Comparison of ENCODE assay signal across 8 cellular contexts in genomic region chr1:33256335-33256700, GRCh38. TPM values are rescaled to one million over a fixed set of nuclear protein-coding genes. Genes with fewer than 3 reads are reported as not detected.
DNase-seq lines count a peak whose midpoint lies in the region; FAIRE-seq and TF ChIP-seq lines count a peak whose summit lies in the region.

Gene ZNF362, plus strand, starts transcription at chr1:33256492. Its CDS starts 14,083 bp downstream, at chr1:33270575.

- H3K4me3 Mint-ChIP-seq in activated CD4-positive, alpha-beta memory T cell treated with anti-CD3 and anti-CD28 coated beads, Interleukin-2, amount 10 ng/mL, durations not matched to agents 7 days and 5 days = peak within 1 kb of the TSS; percentile 98

- TF ChIP-seq RAD21 in liver (IDR thresholded peaks at IDR 0.05) = no peak

- H3K9ac ChIP-seq in duodenal mucosa (ENCODE audit: low read depth in 1 of 2, low read length in 2 of 2) (peak within 1 kb of the TSS; percentile 74 to 81), liver (ENCODE audit: low read depth in 1 of 2, low read length in 2 of 2) (peak within 1 kb of the TSS; percentile 64 to 93)

- peaks cover 25% of the 10 kb centered on the region for H3K4me1 Mint-ChIP-seq in activated CD4-positive, alpha-beta memory T cell treated with anti-CD3 and anti-CD28 coated beads, Interleukin-2, amount 10 ng/mL, durations not matched to agents 7 days and 5 days

- H3K4me3 ChIP-seq in H7 (ENCODE audit: insufficient read depth, low read depth, low read length) (peak within 1 kb of the TSS; percentile 75), duodenal mucosa (ENCODE audit: low read depth in 1 of 2, low read length in 2 of 2) (peak within 1 kb of the TSS; percentile 86), liver (ENCODE audit: low read depth in 1 of 3, low read length in 3 of 3) (peak within 1 kb of the TSS; percentile 44 to 90 (median 77))

- H3K27ac ChIP-seq in duodenal mucosa (ENCODE audit: low read depth, low read length) (peak within 1 kb of the TSS; percentile 77), liver (ENCODE audit: low read depth in 1 of 2, low read length in 2 of 2) (peak within 1 kb of the TSS; percentile 86 to 89)

- peaks cover 1% of the 10 kb centered on the region; the same call in 1 of the 2 replicates for H3K27me3 ChIP-seq in H7 (ENCODE audit: control insufficient read depth, insufficient read depth, low read length)
- no peaks in the 10 kb centered on the region for H3K27me3 ChIP-seq in duodenal mucosa (ENCODE audit: control insufficient read depth in 1 of 2, insufficient read depth in 2 of 2, low read length in 2 of 2)
- no peaks in the 10 kb centered on the region for H3K27me3 ChIP-seq in liver (ENCODE audit: control insufficient read depth in 4 of 4, insufficient read depth in 4 of 4, low read length in 3 of 4)

- H3K4me1 ChIP-seq in duodenal mucosa (ENCODE audit: control insufficient read depth in 1 of 2, insufficient read depth in 2 of 2, low read length in 2 of 2) (peaks cover 30 to 41% of the 10 kb centered on the region in 2 donors), liver (ENCODE audit: control insufficient read depth in 4 of 4, insufficient read depth in 4 of 4, low read length in 3 of 4) (peaks cover 8 to 31% (median 21%) of the 10 kb centered on the region in 4 donors)

- H3K27ac Mint-ChIP-seq in activated CD4-positive, alpha-beta memory T cell treated with anti-CD3 and anti-CD28 coated beads, Interleukin-2, amount 10 ng/mL, durations not matched to agents 7 days and 5 days = peak within 1 kb of the TSS; percentile 97

- H3K36me3 Mint-ChIP-seq in activated CD4-positive, alpha-beta memory T cell treated with anti-CD3 and anti-CD28 coated beads, Interleukin-2, amount 10 ng/mL, durations not matched to agents 7 days and 5 days (ENCODE audit: low read depth) = peaks cover 12% of the 10 kb centered on the region

- H3K27me3 Mint-ChIP-seq in activated CD4-positive, alpha-beta memory T cell treated with anti-CD3 and anti-CD28 coated beads, Interleukin-2, amount 10 ng/mL, durations not matched to agents 7 days and 5 days = peaks cover 6% of the 10 kb centered on the region

- H3K9me3 Mint-ChIP-seq in activated CD4-positive, alpha-beta memory T cell treated with anti-CD3 and anti-CD28 coated beads, Interleukin-2, amount 10 ng/mL, durations not matched to agents 7 days and 5 days = no peaks in the 10 kb centered on the region

- FAIRE-seq in D721Med (lab: Jason Lieb, UNC) = no peak

- H3K9me3 ChIP-seq in duodenal mucosa (ENCODE audit: control insufficient read depth in 1 of 2, low read length in 2 of 2) = no peaks in the 10 kb centered on the region
- no peaks in the 10 kb centered on the region for H3K9me3 ChIP-seq in liver (ENCODE audit: control insufficient read depth in 4 of 4, low read length in 3 of 4)

- TF ChIP-seq CTCF in D721Med (IDR thresholded peaks at IDR 0.05; ENCODE audit: insufficient read depth, missing control alignments) = no peak
- peak; percentile 20 for TF ChIP-seq CTCF in liver (IDR thresholded peaks at IDR 0.05; ENCODE audit: low read depth, low read length, missing input control)

- WGBS in liver = under 1% methylated on average over 61 of the region's 61 CpGs

- H3K36me3 ChIP-seq in H7 (replicated peaks; ENCODE audit: control insufficient read depth, insufficient read depth, low read length) (no peaks in the 10 kb centered on the region; the same call in 1 of the 2 replicates), duodenal mucosa (ENCODE audit: control insufficient read depth in 1 of 2, insufficient read depth in 2 of 2, low read length in 2 of 2) (no peaks in the 10 kb centered on the region), liver (ENCODE audit: control insufficient read depth in 4 of 4, insufficient read depth in 3 of 4, low read depth in 1 of 4, low read length in 3 of 4) (no peaks in the 10 kb centered on the region)

- CTCF ChIA-PET in activated CD4-positive, alpha-beta memory T cell treated with anti-CD3 and anti-CD28 coated beads, Interleukin-2, amount 10 ng/mL, durations not matched to agents 7 days and 5 days (lab: Charles Lee) = no interaction called here

- POLR2A ChIA-PET in activated CD4-positive, alpha-beta memory T cell treated with anti-CD3 and anti-CD28 coated beads, Interleukin-2, amount 10 ng/mL, durations not matched to agents 7 days and 5 days (lab: Charles Lee) = interaction anchor here (0.9 kb wide), 1 partner anchor 129 kb away, joined by 3 read pairs; no protein-coding TSS in a partner anchor

- peak; percentile 47 for DNase-seq in D721Med (ENCODE audit: insufficient read length, low spot score)
- DNase-seq in H7 = peak; percentile 89
- peak; percentile 3 for DNase-seq in NCI-H446 treated with DMSO at 0.1 percent for 48 hours (lab: John Stamatoyannopoulos, UW)
- DNase-seq in activated CD4-positive, alpha-beta memory T cell treated with anti-CD3 and anti-CD28 coated beads, Interleukin-2, amount 10 ng/mL, durations not matched to agents 7 days and 5 days = peak; percentile 75
- peak; percentile 73 for DNase-seq in stimulated activated CD4-positive, alpha-beta T cell treated with anti-CD3 and anti-CD28 coated beads, Interleukin-4, amount 100 ng/mL, for 1 hour
- no peak for DNase-seq in pons (ENCODE audit: low spot score)

TF ChIP-seq in liver, 16 proteins besides CTCF, POLR2A, EP300 and RAD21:
- TF ChIP-seq REST (IDR thresholded peaks at IDR 0.05) (no peak), NR2F2 (IDR thresholded peaks at IDR 0.05) (no peak), GABPA (IDR thresholded peaks at IDR 0.05 in 1 of 2, conservative IDR thresholded peaks at IDR 0.05 in 1 of 2) (no peak), YY1 (IDR thresholded peaks at IDR 0.05) (no peak), JUND (IDR thresholded peaks at IDR 0.05) (no peak), MAX (IDR thresholded peaks at IDR 0.05) (no peak), RXRA (IDR thresholded peaks at IDR 0.05) (no peak), HNF4G (IDR thresholded peaks at IDR 0.05) (no peak), FOXA1 (IDR thresholded peaks at IDR 0.05) (no peak)
- TF ChIP-seq, protein P1, sequence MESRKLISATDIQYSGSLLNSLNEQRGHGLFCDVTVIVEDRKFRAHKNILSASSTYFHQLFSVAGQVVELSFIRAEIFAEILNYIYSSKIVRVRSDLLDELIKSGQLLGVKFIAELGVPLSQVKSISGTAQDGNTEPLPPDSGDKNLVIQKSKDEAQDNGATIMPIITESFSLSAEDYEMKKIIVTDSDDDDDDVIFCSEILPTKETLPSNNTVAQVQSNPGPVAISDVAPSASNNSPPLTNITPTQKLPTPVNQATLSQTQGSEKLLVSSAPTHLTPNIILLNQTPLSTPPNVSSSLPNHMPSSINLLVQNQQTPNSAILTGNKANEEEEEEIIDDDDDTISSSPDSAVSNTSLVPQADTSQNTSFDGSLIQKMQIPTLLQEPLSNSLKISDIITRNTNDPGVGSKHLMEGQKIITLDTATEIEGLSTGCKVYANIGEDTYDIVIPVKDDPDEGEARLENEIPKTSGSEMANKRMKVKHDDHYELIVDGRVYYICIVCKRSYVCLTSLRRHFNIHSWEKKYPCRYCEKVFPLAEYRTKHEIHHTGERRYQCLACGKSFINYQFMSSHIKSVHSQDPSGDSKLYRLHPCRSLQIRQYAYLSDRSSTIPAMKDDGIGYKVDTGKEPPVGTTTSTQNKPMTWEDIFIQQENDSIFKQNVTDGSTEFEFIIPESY (IDR thresholded peaks at IDR 0.05) = no peak
- TF ChIP-seq, protein P2, sequence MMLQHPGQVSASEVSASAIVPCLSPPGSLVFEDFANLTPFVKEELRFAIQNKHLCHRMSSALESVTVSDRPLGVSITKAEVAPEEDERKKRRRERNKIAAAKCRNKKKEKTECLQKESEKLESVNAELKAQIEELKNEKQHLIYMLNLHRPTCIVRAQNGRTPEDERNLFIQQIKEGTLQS (IDR thresholded peaks at IDR 0.05) = no peak

RNA-seq across cellular contexts. Expression of gene ZNF362, which starts in this region (rescaled TPM):
- 26.4 and 31.7 TPM in 2 replicates for total RNA-seq in H7 (2014; rRNA removed; shearing (Covaris generic))
- total RNA-seq in activated CD4-positive, alpha-beta memory T cell treated with anti-CD3 and anti-CD28 coated beads, Interleukin-2, amount 10 ng/mL, durations not matched to agents 7 days and 5 days = 10 to 100 TPM; 18.1 to 18.7 TPM
- 1 to 10 TPM; 2.3 to 6.2 TPM for total RNA-seq in liver
- polyA plus RNA-seq in liver = 1 to 10 TPM; 4.6 to 6.3 TPM
